In genomic region chr15:49844390-49844789, GRCh38 we compare ENCODE assay signal across 18 cellular contexts.
DNase-seq lines count a peak whose midpoint lies in the region; ATAC-seq and TF ChIP-seq lines count a peak whose summit lies in the region.
"Had no signal": no experiment of that assay in that cellular context is flagged by ENCODE, and none has a peak within 500 bp of the region (broad histone marks: within the 10 kb centered on the region; RNA-seq: fewer than 3 reads in every experiment).

No MANE protein-coding gene starts in this region.

- H2AFZ ChIP-seq in hepatocyte, result no peak overlapping the region

- no peak for TF ChIP-seq POLR2A in testis (IDR thresholded peaks at IDR 0.05)

- H3K36me3 Mint-ChIP-seq in stimulated activated memory B cell treated with anti-CD40 and anti-IgM and Interleukin-4, amounts not matched to agents 10 μg/mL and 1 μg/mL and 100 μg/mL, for 72 hours, result no peaks in the 10 kb centered on the region
- H3K36me3 Mint-ChIP-seq in WTC11, result peaks cover 6% of the 10 kb centered on the region

- no peak for TF ChIP-seq CTCF in hepatocyte (IDR thresholded peaks at IDR 0.05; ENCODE audit: poor library complexity)
- no peak for TF ChIP-seq CTCF in testis (IDR thresholded peaks at IDR 0.05)
- no peak for TF ChIP-seq CTCF in WTC11 (IDR thresholded peaks at IDR 0.05)

- H3K79me2 ChIP-seq in hepatocyte, result no peaks in the 10 kb centered on the region

- no peaks in the 10 kb centered on the region for H3K9me3 ChIP-seq in hepatocyte (ENCODE audit: low read depth)
- no peaks in the 10 kb centered on the region for H3K9me3 ChIP-seq in testis
- H3K9me3 ChIP-seq: SJCRH30 had no signal

- POLR2A ChIA-PET in WTC11 (lab: Charles Lee), result no interaction called here

- H3K4me3 ChIP-seq in hepatocyte (no peak overlapping the region), testis (no peak overlapping the region)
- H3K4me3 ChIP-seq: K562, SJCRH30 had no signal

- H3K27ac ChIP-seq in hepatocyte (peak overlapping the region; percentile 70), testis (no peak overlapping the region)
- H3K27ac ChIP-seq: SJCRH30 had no signal

- H3K4me1 Mint-ChIP-seq in stimulated activated memory B cell treated with anti-CD40 and anti-IgM and Interleukin-4, amounts not matched to agents 10 μg/mL and 1 μg/mL and 100 μg/mL, for 72 hours, result no peaks in the 10 kb centered on the region
- H3K4me1 Mint-ChIP-seq in WTC11, result no peaks in the 10 kb centered on the region

- CTCF ChIA-PET in WTC11 (lab: Charles Lee), result no interaction called here

- peak; percentile 21 for DNase-seq in COLO668 (lab: John Stamatoyannopoulos, UW; ENCODE audit: unreplicated experiment)
- DNase-seq in LoVo (ENCODE audit: low spot score), result peak; percentile 78
- peak; percentile 63 for DNase-seq in hepatocyte (ENCODE audit: low spot score)
- DNase-seq in testis, result no peak
- no peak for DNase-seq in NCI-H345 (lab: John Stamatoyannopoulos, UW)
- DNase-seq in WTC11 (ENCODE audit: low spot score), result no peak
- DNase-seq: CD4-positive, alpha-beta T cell; MM.1S; NCI-H1048; NCI-H1417 treated with DMSO at 0.1 percent for 48 hours; NCI-H187; NCI-H748 treated with DMSO at 0.1 percent for 48 hours; NK-92 treated with Interleukin-12 subunit alpha and Interleukin-12 subunit beta, amount 100 ng/mL, for 24 hours; SJCRH30; T-helper 1 cell had no signal

- H3K4me1 ChIP-seq in hepatocyte (ENCODE audit: insufficient read depth) (peaks cover 12% of the 10 kb centered on the region), testis (no peaks in the 10 kb centered on the region)
- H3K4me1 ChIP-seq: SJCRH30 had no signal

- H4K20me1 ChIP-seq in hepatocyte (ENCODE audit: insufficient read depth, poor library complexity, severe bottlenecking), result no peaks in the 10 kb centered on the region

- peak; percentile 34 for ATAC-seq in stimulated activated memory B cell treated with anti-CD40 and anti-IgM and Interleukin-4, amounts not matched to agents 10 μg/mL and 1 μg/mL and 100 μg/mL, for 72 hours
- no peak for ATAC-seq in WTC11
- ATAC-seq: K562, Panc1 had no signal

- H3K27ac Mint-ChIP-seq in stimulated activated memory B cell treated with anti-CD40 and anti-IgM and Interleukin-4, amounts not matched to agents 10 μg/mL and 1 μg/mL and 100 μg/mL, for 72 hours, result no peak overlapping the region
- H3K27ac Mint-ChIP-seq in WTC11, result no peak overlapping the region
- H3K27ac Mint-ChIP-seq: CD4-positive, alpha-beta T cell had no signal

- intact Hi-C loops in testis (cut with DNase I; ENCODE audit: low total_unique reads), result no loop called here

- H3K4me3 Mint-ChIP-seq in stimulated activated memory B cell treated with anti-CD40 and anti-IgM and Interleukin-4, amounts not matched to agents 10 μg/mL and 1 μg/mL and 100 μg/mL, for 72 hours, result no peak overlapping the region
- H3K4me3 Mint-ChIP-seq in WTC11, result no peak overlapping the region
- H3K4me3 Mint-ChIP-seq: CD4-positive, alpha-beta T cell had no signal

- no peaks in the 10 kb centered on the region for H3K27me3 Mint-ChIP-seq in stimulated activated memory B cell treated with anti-CD40 and anti-IgM and Interleukin-4, amounts not matched to agents 10 μg/mL and 1 μg/mL and 100 μg/mL, for 72 hours
- H3K27me3 Mint-ChIP-seq in WTC11 (ENCODE audit: low read depth), result no peaks in the 10 kb centered on the region; the same call in 1 of the 2 replicates

- H3K9me2 ChIP-seq in hepatocyte (replicated peaks; ENCODE audit: insufficient read depth), result no peaks in the 10 kb centered on the region

- WGBS in hepatocyte (ENCODE audit: low lambda C conversion rate, missing lambda C conversion rate), result 42% methylated on average over 7 of the region's 7 CpGs
- WGBS in testis, 2 donors, result 94 to 97% methylated on average over 7 of the region's 7 CpGs

- H3K27me3 ChIP-seq in hepatocyte, result no peaks in the 10 kb centered on the region
- no peaks in the 10 kb centered on the region for H3K27me3 ChIP-seq in testis
- H3K27me3 ChIP-seq: SJCRH30 had no signal

- peaks cover under 1% of the 10 kb centered on the region for H3K9me3 Mint-ChIP-seq in stimulated activated memory B cell treated with anti-CD40 and anti-IgM and Interleukin-4, amounts not matched to agents 10 μg/mL and 1 μg/mL and 100 μg/mL, for 72 hours
- peaks cover 38% of the 10 kb centered on the region for H3K9me3 Mint-ChIP-seq in WTC11

- no peaks in the 10 kb centered on the region for H3K36me3 ChIP-seq in hepatocyte (replicated peaks; ENCODE audit: insufficient read depth, low read depth)
- no peaks in the 10 kb centered on the region for H3K36me3 ChIP-seq in testis (ENCODE audit: low read depth, missing control alignments)
- H3K36me3 ChIP-seq: SJCRH30 had no signal

- peak overlapping the region; percentile 17 for H3K4me2 ChIP-seq in hepatocyte

TF ChIP-seq in WTC11, 78 proteins besides CTCF, POLR2A, EP300 and RAD21 (continues in another document):
- TF ChIP-seq SOX15 (CRISPR knock-in tag; IDR thresholded peaks at IDR 0.05) (no peak), ZSCAN18 (CRISPR knock-in tag; IDR thresholded peaks at IDR 0.05) (no peak), MXD4 (CRISPR knock-in tag; IDR thresholded peaks at IDR 0.05; ENCODE audit: borderline replicate concordance) (no peak), RORB (CRISPR knock-in tag; IDR thresholded peaks at IDR 0.05) (no peak), ZNF423 (CRISPR knock-in tag; IDR thresholded peaks at IDR 0.05) (no peak), AFF4 (CRISPR knock-in tag; IDR thresholded peaks at IDR 0.05; ENCODE audit: borderline replicate concordance) (no peak), EMX1 (CRISPR knock-in tag; IDR thresholded peaks at IDR 0.05) (no peak), NR3C1 (CRISPR knock-in tag; conservative IDR thresholded peaks at IDR 0.05; ENCODE audit: low read depth) (no peak), IRF1 (CRISPR knock-in tag; IDR thresholded peaks at IDR 0.05) (no peak), ATF3 (CRISPR knock-in tag; conservative IDR thresholded peaks at IDR 0.05) (no peak)

Comparison
In these comparisons a context has a peak if more than half of its experiments do, and no peak if none do; other contexts are left out.
1. DNase-seq: peak in COLO668 (single experiment), LoVo (single experiment) and hepatocyte (single experiment); none in testis (single experiment), NCI-H345 (single experiment) and WTC11 (single experiment).